Comparison of ENCODE assay signal across 8 cellular contexts in the genomic region with DNA sequence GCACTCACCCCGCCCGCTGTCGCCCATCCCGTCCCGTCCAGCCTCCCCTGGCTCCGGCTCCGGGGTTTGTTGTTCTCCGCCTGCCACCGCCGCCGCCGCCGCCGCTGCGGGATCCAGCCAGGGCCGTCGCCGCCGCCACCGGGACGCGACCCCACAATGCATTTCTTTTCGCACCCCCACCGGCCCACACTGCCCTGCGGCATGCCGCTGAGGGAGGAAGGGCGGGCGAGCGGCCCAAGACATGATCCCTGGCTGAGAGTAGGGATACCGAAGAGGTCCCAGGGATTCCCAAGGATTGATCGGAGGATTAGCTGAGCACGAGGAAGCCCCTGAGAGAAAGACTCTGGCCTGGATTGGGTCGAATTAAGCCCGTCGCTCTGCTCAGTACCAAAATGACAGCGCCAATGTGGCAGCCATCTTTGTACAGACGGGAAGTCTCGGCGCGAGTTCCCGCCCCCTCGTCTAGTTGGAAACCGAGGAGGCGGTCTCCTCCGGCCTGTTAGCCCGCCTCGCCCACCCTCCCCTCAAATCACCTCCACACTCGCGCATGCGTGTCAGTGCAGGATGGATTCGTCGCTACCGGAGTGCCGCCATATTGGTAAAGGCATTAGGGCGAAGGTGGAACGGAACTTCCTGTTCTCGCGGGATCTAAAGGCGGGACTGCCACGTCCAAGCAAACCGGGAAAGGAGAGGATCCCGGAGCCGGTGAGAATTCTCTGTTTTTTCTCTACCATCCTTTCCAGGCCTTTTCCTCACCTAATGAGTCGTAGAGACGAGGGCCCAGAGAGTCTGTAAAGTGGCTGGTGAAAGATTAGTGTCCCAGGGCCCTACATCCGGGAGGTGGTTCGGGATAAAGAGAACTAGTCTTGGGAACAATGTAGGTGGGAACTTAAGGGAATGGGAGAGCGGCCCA. TPM values are rescaled to one million over a fixed set of nuclear protein-coding genes. Genes with fewer than 3 reads are reported as not detected.
DNase-seq lines count a peak whose midpoint lies in the region; ATAC-seq and TF ChIP-seq lines count a peak whose summit lies in the region.

A gene (minus strand): TSS at position 432 of the 913 bp plus-strand sequence. CDS start 189 bp downstream, at position 243.
A gene with protein sequence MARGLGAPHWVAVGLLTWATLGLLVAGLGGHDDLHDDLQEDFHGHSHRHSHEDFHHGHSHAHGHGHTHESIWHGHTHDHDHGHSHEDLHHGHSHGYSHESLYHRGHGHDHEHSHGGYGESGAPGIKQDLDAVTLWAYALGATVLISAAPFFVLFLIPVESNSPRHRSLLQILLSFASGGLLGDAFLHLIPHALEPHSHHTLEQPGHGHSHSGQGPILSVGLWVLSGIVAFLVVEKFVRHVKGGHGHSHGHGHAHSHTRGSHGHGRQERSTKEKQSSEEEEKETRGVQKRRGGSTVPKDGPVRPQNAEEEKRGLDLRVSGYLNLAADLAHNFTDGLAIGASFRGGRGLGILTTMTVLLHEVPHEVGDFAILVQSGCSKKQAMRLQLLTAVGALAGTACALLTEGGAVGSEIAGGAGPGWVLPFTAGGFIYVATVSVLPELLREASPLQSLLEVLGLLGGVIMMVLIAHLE (plus strand): TSS at position 634 of the 913 bp plus-strand sequence. CDS start 379 bp downstream, outside the sequence.

- H3K4me1 ChIP-seq in thoracic aorta (ENCODE audit: control insufficient read depth in 1 of 2, low read depth in 2 of 2): peaks cover 29 to 55% of the 10 kb centered on the region in 2 donors

- no peaks in the 10 kb centered on the region for H3K9me3 ChIP-seq in thoracic aorta

- peak within 1 kb of the TSS; percentile 100 for H3K27ac Mint-ChIP-seq in osteocyte (ENCODE audit: unreplicated experiment)

- peaks cover 31% of the 10 kb centered on the region for H3K36me3 ChIP-seq in thoracic aorta

- peaks cover 44% of the 10 kb centered on the region for H3K36me3 Mint-ChIP-seq in osteocyte (ENCODE audit: unreplicated experiment)

- peak; percentile 99 for DNase-seq in NCI-H1436 (lab: John Stamatoyannopoulos, UW)
- DNase-seq in SW480 (ENCODE audit: low spot score): peak; percentile 93
- DNase-seq in activated naive CD8-positive, alpha-beta T cell treated with anti-CD3 and anti-CD28 coated beads, Interleukin-2, amount 50 U/mL, for 16 hours (ENCODE audit: low read depth, low spot score): peak; percentile 97
- DNase-seq in head of caudate nucleus: peak; percentile 95 to 99 (median 98)
- DNase-seq in osteocyte (ENCODE audit: extremely low spot score, unreplicated experiment): peak; percentile 99
- DNase-seq in thoracic aorta (ENCODE audit: low spot score): peak; percentile 99

- peak within 1 kb of the TSS; percentile 91 for H3K4me3 ChIP-seq in GM08714 (ENCODE audit: low read length)
- peak within 1 kb of the TSS; percentile 99 for H3K4me3 ChIP-seq in thoracic aorta

- TF ChIP-seq CTCF in osteocyte (IDR thresholded peaks at IDR 0.05) (no peak), thoracic aorta (IDR thresholded peaks at IDR 0.05) (no peak)

- ATAC-seq in HG02759 (IDR thresholded peaks at IDR 0.05; ENCODE audit: unreplicated experiment) (peak; percentile 63), thoracic aorta (ENCODE audit: insufficient number of reproducible peaks, low FRiP score, low read depth) (peak; percentile 90)

- H3K27ac ChIP-seq in thoracic aorta: peak within 1 kb of the TSS; percentile 97 to 99

- peak within 1 kb of the TSS; percentile 98 for H3K4me3 Mint-ChIP-seq in osteocyte (ENCODE audit: unreplicated experiment)

- H3K27me3 Mint-ChIP-seq in osteocyte (ENCODE audit: unreplicated experiment): no peaks in the 10 kb centered on the region

- intact Hi-C loops in head of caudate nucleus (cut with DNase I): loop anchor here (5.0 to 10.0 kb wide), 3 partner anchors 47 to 226 kb away; a partner anchor contains a TSS

- peaks cover 64% of the 10 kb centered on the region for H3K4me1 Mint-ChIP-seq in osteocyte (ENCODE audit: unreplicated experiment)

- no peaks in the 10 kb centered on the region for H3K9me3 Mint-ChIP-seq in osteocyte (ENCODE audit: unreplicated experiment)

- H3K27me3 ChIP-seq in thoracic aorta (replicated peaks; ENCODE audit: insufficient read depth): no peaks in the 10 kb centered on the region

RNA-seq across cellular contexts. Expression of the first gene that starts in this region (rescaled TPM):
- total RNA-seq in osteocyte (53.1 and 58.3 TPM in 2 replicates), thoracic aorta (10 to 100 TPM; 38.7 to 47.2 TPM)

RNA-seq across cellular contexts. Expression of the second gene that starts in this region (rescaled TPM):
- total RNA-seq in osteocyte (201 and 209 TPM in 2 replicates), thoracic aorta (100 to 1,000 TPM in 1 of 2 donors, 10 to 100 TPM in 1; 71.3 to 106 TPM)

Comparison
In these comparisons a context has a peak if more than half of its experiments do, and no peak if none do; other contexts are left out.
1. Peak in every context shown above with its lines: DNase-seq, ATAC-seq, H3K4me3 ChIP-seq and H3K27ac ChIP-seq.